Comparison of ENCODE assay signal across 8 cellular contexts in genomic region chr6:34888874-34889555, GRCh38. TPM values are rescaled to one million over a fixed set of nuclear protein-coding genes. Genes with fewer than 3 reads are reported as not detected.
A peak's percentile ranks its signal among the peaks of the same experiment; 100 is the strongest.
DNase-seq lines count a peak whose midpoint lies in the region; ATAC-seq lines count a peak whose summit lies in the region.

Gene ANKS1A, plus strand, starts transcription at chr6:34889255. Its CDS starts 148 bp downstream, at chr6:34889403.

- no peaks in the 10 kb centered on the region for H3K9me3 ChIP-seq in right cardiac atrium (ENCODE audit: control insufficient read depth, low read length)

- peak; percentile 55 for ATAC-seq in GM21723 (IDR thresholded peaks at IDR 0.05; ENCODE audit: unreplicated experiment)
- peak; percentile 84 to 89 for ATAC-seq in right cardiac atrium

- H3K4me1 Mint-ChIP-seq in T-helper 1 cell treated with Interleukin-12 subunit alpha and Interleukin-12 subunit beta and Interleukin-4 antibody, amounts not matched to agents 30 μg/mL and 1 μg/mL, for 36 hours (ENCODE audit: low read depth), result peaks cover 28% of the 10 kb centered on the region

- peaks cover 20% of the 10 kb centered on the region for H3K27me3 Mint-ChIP-seq in T-helper 1 cell treated with Interleukin-12 subunit alpha and Interleukin-12 subunit beta and Interleukin-4 antibody, amounts not matched to agents 30 μg/mL and 1 μg/mL, for 36 hours (ENCODE audit: low read depth)

- H3K36me3 Mint-ChIP-seq in T-helper 1 cell treated with Interleukin-12 subunit alpha and Interleukin-12 subunit beta and Interleukin-4 antibody, amounts not matched to agents 30 μg/mL and 1 μg/mL, for 36 hours (ENCODE audit: low read depth), result peaks cover 17% of the 10 kb centered on the region

- H3K4me3 ChIP-seq in right cardiac atrium (ENCODE audit: low read length), result peak within 1 kb of the TSS; percentile 73

- peak within 1 kb of the TSS; percentile 99 for H3K27ac Mint-ChIP-seq in T-helper 1 cell treated with Interleukin-12 subunit alpha and Interleukin-12 subunit beta and Interleukin-4 antibody, amounts not matched to agents 30 μg/mL and 1 μg/mL, for 36 hours

- H3K4me3 Mint-ChIP-seq in T-helper 1 cell treated with Interleukin-12 subunit alpha and Interleukin-12 subunit beta and Interleukin-4 antibody, amounts not matched to agents 30 μg/mL and 1 μg/mL, for 36 hours, result peak within 1 kb of the TSS; percentile 100

- H3K27ac ChIP-seq in right cardiac atrium (ENCODE audit: low read length), result peak within 1 kb of the TSS; percentile 76

- H3K27me3 ChIP-seq in right cardiac atrium (ENCODE audit: control insufficient read depth, insufficient read depth), result no peaks in the 10 kb centered on the region

- no peaks in the 10 kb centered on the region for H3K4me1 ChIP-seq in right cardiac atrium (ENCODE audit: control insufficient read depth, insufficient read depth, low read length)

- peaks cover 3% of the 10 kb centered on the region for H3K9me3 Mint-ChIP-seq in T-helper 1 cell treated with Interleukin-12 subunit alpha and Interleukin-12 subunit beta and Interleukin-4 antibody, amounts not matched to agents 30 μg/mL and 1 μg/mL, for 36 hours

- intact Hi-C loops in right cardiac atrium (cut with DNase I), result loop anchor here in 1 of 4 donors (5.0 kb wide), 1 partner anchor 68 kb away; no protein-coding TSS in a partner anchor

- whole genome bisulfite sequencing in right cardiac atrium, result under 1% methylated on average over 56 of the region's 60 CpGs

- DNase-seq in COLO668 (lab: John Stamatoyannopoulos, UW; ENCODE audit: unreplicated experiment), result peak; percentile 87
- DNase-seq in NAMALWA (ENCODE audit: low spot score), result peak; percentile 75
- DNase-seq in amygdala (lab: John Stamatoyannopoulos, UW), result peak; percentile 12 to 89 (median 71)
- DNase-seq in right cardiac atrium, result peak; percentile 82 to 93 (median 93)
- DNase-seq in pulmonary artery endothelial cell (ENCODE audit: low read depth, low spot score), result no peak
- DNase-seq in ureter (ENCODE audit: low spot score), result peak; percentile 88

RNA-seq across cellular contexts. Expression of gene ANKS1A, which starts in this region (rescaled TPM):
- total RNA-seq in right cardiac atrium (10 to 100 TPM; 26.1 to 28.5 (median 27.1) TPM), pulmonary artery endothelial cell (10.2 and 17.5 TPM in 2 replicates), ureter (36.0 TPM)
- 11.5 TPM for polyA plus RNA-seq in right cardiac atrium
